Comparison of ENCODE assay signal across 9 cellular contexts in genomic region chr19:52397310-52398090, GRCh38. TPM values are rescaled to one million over a fixed set of nuclear protein-coding genes. Genes with fewer than 3 reads are reported as not detected.
DNase-seq lines count a peak whose midpoint lies in the region; ATAC-seq, FAIRE-seq and TF ChIP-seq lines count a peak whose summit lies in the region.
"Had no signal": no experiment of that assay in that cellular context is flagged by ENCODE, and none has a peak within 500 bp of the region (broad histone marks: within the 10 kb centered on the region; RNA-seq: fewer than 3 reads in every experiment).

ZNF528 (plus strand) TSS chr19:52397849; CDS start chr19:52402014, 4,165 bp downstream.

- H3K4me2 ChIP-seq in GM23248 (ENCODE audit: unreplicated experiment), result peak within 1 kb of the TSS; percentile 100

- H3K27me3 ChIP-seq in GM23248 (replicated peaks; ENCODE audit: insufficient read depth), result no peaks in the 10 kb centered on the region
- H3K27me3 ChIP-seq in bronchial epithelial cell (ENCODE audit: control insufficient read depth, insufficient read depth, low read length), result no peaks in the 10 kb centered on the region
- no peaks in the 10 kb centered on the region for H3K27me3 ChIP-seq in small intestine (ENCODE audit: control insufficient read depth in 2 of 2, insufficient read depth in 2 of 2, low read length in 2 of 2)

- peak within 1 kb of the TSS; percentile 94 for H3K27ac ChIP-seq in GM23248
- peak within 1 kb of the TSS in 1 of 2 donors; percentile 88 for H3K27ac ChIP-seq in small intestine (ENCODE audit: low read depth in 1 of 2, low read length in 1 of 2)

- H2AFZ ChIP-seq in GM23248, result peak within 1 kb of the TSS; percentile 98

- H4K20me1 ChIP-seq in GM23248 (ENCODE audit: insufficient read depth), result no peaks in the 10 kb centered on the region

- in situ Hi-C loops in GM23248 (cut with MboI), result no loop called here

- H3K4me3 ChIP-seq in GM23248 (peak within 1 kb of the TSS; percentile 94), bronchial epithelial cell (ENCODE audit: low read depth, low read length) (peak within 1 kb of the TSS; percentile 61), small intestine (ENCODE audit: low read depth in 1 of 2, low read length in 2 of 2) (peak within 1 kb of the TSS; percentile 55 to 79)

- no peaks in the 10 kb centered on the region for H3K9me2 ChIP-seq in GM23248 (ENCODE audit: insufficient read depth)

- intact Hi-C loops in activated B cell treated with CpG ODN at 0.5 μM for 24 hours (cut with micrococcal nuclease), result loop anchor here (1.0 to 10.0 kb wide), 6 partner anchors 28 to 413 kb away; partner anchors contain the start of genes ZNF350, ZNF480, ZNF701 and ZNF808

- no peak for FAIRE-seq in bronchial epithelial cell (lab: Jason Lieb, UNC)
- FAIRE-seq in small intestine (lab: Jason Lieb, UNC), result no peak
- FAIRE-seq: colon had no signal

- H3K36me3 ChIP-seq in GM23248 (ENCODE audit: low read depth) (peaks cover 26% of the 10 kb centered on the region), bronchial epithelial cell (ENCODE audit: control insufficient read depth, insufficient read depth, low read length) (peaks cover 16% of the 10 kb centered on the region), small intestine (ENCODE audit: control insufficient read depth in 2 of 2, insufficient read depth in 2 of 2, low read length in 2 of 2) (peaks cover 6% of the 10 kb centered on the region in 2 donors)

- H3K4me1 ChIP-seq in GM23248 (ENCODE audit: insufficient read depth) (no peaks in the 10 kb centered on the region), small intestine (ENCODE audit: control insufficient read depth in 2 of 2, insufficient read depth in 1 of 2, low read depth in 1 of 2, low read length in 1 of 2) (no peaks in the 10 kb centered on the region)

- no peaks in the 10 kb centered on the region for H3K27me3 Mint-ChIP-seq in activated B cell treated with CpG ODN at 0.5 μM for 24 hours

- POLR2A ChIA-PET in activated B cell treated with CpG ODN at 0.5 μM for 24 hours (lab: Charles Lee), result interaction anchor here (0.6 to 1.5 kb wide), 8 partner anchors 15 to 369 kb away, joined by 3 to 19 read pairs (median 4); partner anchors contain the start of genes ZNF432, ZNF578, ZNF610 and ZNF614

- H3K9me3 ChIP-seq in GM23248 (ENCODE audit: low read depth) (no peaks in the 10 kb centered on the region), small intestine (ENCODE audit: control insufficient read depth, low read depth) (no peaks in the 10 kb centered on the region)

- TF ChIP-seq CTCF in activated B cell treated with CpG ODN at 0.5 μM for 24 hours (IDR thresholded peaks at IDR 0.05), result no peak
- no peak for TF ChIP-seq CTCF in bronchial epithelial cell (IDR thresholded peaks at IDR 0.05; ENCODE audit: insufficient read depth, low read length, severe bottlenecking)

- CTCF ChIA-PET in activated B cell treated with CpG ODN at 0.5 μM for 24 hours (lab: Charles Lee), result no interaction called here

- peak within 1 kb of the TSS; percentile 96 for H3K9ac ChIP-seq in GM23248

- H3K27ac Mint-ChIP-seq in activated B cell treated with CpG ODN at 0.5 μM for 24 hours, result peak within 1 kb of the TSS; percentile 91

- peaks cover 31% of the 10 kb centered on the region for H3K9me3 Mint-ChIP-seq in activated B cell treated with CpG ODN at 0.5 μM for 24 hours

- H3K79me2 ChIP-seq in GM23248 (ENCODE audit: insufficient read depth), result peaks cover 45% of the 10 kb centered on the region

- peaks cover 18% of the 10 kb centered on the region for H3K4me1 Mint-ChIP-seq in activated B cell treated with CpG ODN at 0.5 μM for 24 hours

- DNase-seq in CMK (ENCODE audit: low read depth) (peak; percentile 69), GM23248 (peak; percentile 99), NCI-H1930 (lab: John Stamatoyannopoulos, UW) (peak; percentile 93 to 97), activated B cell treated with CpG ODN at 0.5 μM for 24 hours (peak; percentile 91), bronchial epithelial cell (ENCODE audit: low read depth) (peak; percentile 71), iPS-NIHi11 (ENCODE audit: low spot score) (peak; percentile 76), small intestine (peak; percentile 95)

- 2 to 4% methylated on average over 36 to 37 of the region's 37 CpGs for WGBS in GM23248 (ENCODE audit: low coverage in 1 of 2, low lambda C conversion rate in 2 of 2, missing lambda C conversion rate in 2 of 2), 2 experiments
- 1 to 2% (median 1%) methylated on average over 37 of the region's 37 CpGs for WGBS in small intestine, 3 donors

- ATAC-seq in activated B cell treated with CpG ODN at 0.5 μM for 24 hours (ENCODE audit: low read depth) (peak; percentile 99), GM19324 (IDR thresholded peaks at IDR 0.05; ENCODE audit: low FRiP score, unreplicated experiment) (no peak)

- peak within 1 kb of the TSS; percentile 90 for H3K4me3 Mint-ChIP-seq in activated B cell treated with CpG ODN at 0.5 μM for 24 hours

- 0 out of 2 replicates have a peak, but pooled peaks cover 6% of the 10 kb centered on the region for H3F3A ChIP-seq in GM23248 (ENCODE audit: insufficient read depth)

- H3K36me3 Mint-ChIP-seq in activated B cell treated with CpG ODN at 0.5 μM for 24 hours (ENCODE audit: low read depth), result peaks cover 75% of the 10 kb centered on the region

RNA-seq across cellular contexts. Expression of gene ZNF528, which starts in this region (rescaled TPM):
- 14.9 and 22.5 TPM in 2 replicates for total RNA-seq in GM23248 (2014; rRNA removed; shearing (Covaris generic))
- polyA plus RNA-seq in GM23248 (2016; fragmentation: Nextera tagmentation; extraction: Ambion mirVana) (19.2 and 24.2 TPM in 2 replicates), small intestine (1 to 10 TPM; 4.8 to 6.8 (median 5.1) TPM)
- total RNA-seq in activated B cell treated with CpG ODN at 0.5 μM for 24 hours (29.8 and 40.3 TPM in 2 replicates), bronchial epithelial cell (15.8 and 32.5 TPM in 2 replicates)
